ENCODE assay signal across 8 cellular contexts in genomic region chr7:142797799-142798377, GRCh38. TPM values are rescaled to one million over a fixed set of nuclear protein-coding genes. Genes with fewer than 3 reads are reported as not detected.
DNase-seq lines count a peak whose midpoint lies in the region; ATAC-seq, FAIRE-seq and TF ChIP-seq lines count a peak whose summit lies in the region.

No MANE protein-coding gene starts in this region.

- no peak for TF ChIP-seq RAD21 in GM12878 (IDR thresholded peaks at IDR 0.05; ENCODE audit: insufficient read depth, low read depth, low read length)

- H3K27me3 Mint-ChIP-seq in mesothelial cell of epicardium (ENCODE audit: low read depth), result peaks cover 91% of the 10 kb centered on the region

- H3K27ac ChIP-seq in GM12878 (ENCODE audit: control insufficient read depth, insufficient read depth), result peak overlapping the region; percentile 62
- peak overlapping the region; percentile 70 for H3K27ac ChIP-seq in vagina

- peaks cover 10% of the 10 kb centered on the region for H3K79me2 ChIP-seq in GM12878 (ENCODE audit: control insufficient read depth, insufficient read depth, low read length)

- in situ Hi-C loops in GM12878 (cut with MboI), result no loop called here

- CTCF ChIA-PET in GM12878 (lab: Yijun Ruan, JAX), result interaction anchor here (1.3 to 28.6 kb wide), 4 partner anchors 7 to 210 kb away, joined by 4 to 1055 read pairs (median 530); no protein-coding TSS in a partner anchor

- ATAC-seq in Right ventricle myocardium superior (ENCODE audit: poor library complexity) (peak; percentile 25), GM12878 (peak; percentile 51), HG02938 (IDR thresholded peaks at IDR 0.05; ENCODE audit: unreplicated experiment) (no peak)

- peak overlapping the region; percentile 66 for H3K9ac ChIP-seq in GM12878 (ENCODE audit: control insufficient read depth, insufficient read depth, low read length)

- peaks cover 14% of the 10 kb centered on the region for H3K4me1 Mint-ChIP-seq in mesothelial cell of epicardium

- TF ChIP-seq EP300 in GM12878 (IDR thresholded peaks at IDR 0.05; ENCODE audit: borderline replicate concordance in 1 of 2, control insufficient read depth in 1 of 2, low read depth in 2 of 2, low read length in 2 of 2), result no peak

- H3K27ac Mint-ChIP-seq in mesothelial cell of epicardium, result no peak overlapping the region

- H2AFZ ChIP-seq in GM12878 (ENCODE audit: control insufficient read depth, low read depth, low read length), result peak overlapping the region; percentile 66

- RAD21 ChIA-PET in GM12878 (lab: Charles Lee; ENCODE audit: unreplicated experiment), result interaction anchor here (0.7 to 20.4 kb wide), 6 partner anchors 12 to 213 kb away, joined by 3 to 813 read pairs (median 6); partner anchors contain the start of gene PRSS2

- H4K20me1 ChIP-seq in GM12878 (ENCODE audit: control insufficient read depth, insufficient read depth), result no peaks in the 10 kb centered on the region

- TF ChIP-seq POLR2A in GM12878 (IDR thresholded peaks at IDR 0.05; ENCODE audit: low read depth, low read length) (0 out of 2 replicates have a peak, but pooled peaks have one; percentile 14), vagina (IDR thresholded peaks at IDR 0.05) (no peak)

- peak overlapping the region; percentile 57 for H3K4me3 Mint-ChIP-seq in mesothelial cell of epicardium

- peak; percentile 69 for FAIRE-seq in GM12878 (lab: Jason Lieb, UNC)

- H3K36me3 ChIP-seq in GM12878 (ENCODE audit: control insufficient read depth in 2 of 2, insufficient read depth in 2 of 2, low read length in 1 of 2) (peaks cover 0 to 2% of the 10 kb centered on the region in 2 experiments; a peak in 2 of 4 replicates), vagina (no peaks in the 10 kb centered on the region)

- SMC1A ChIA-PET in GM12878 (lab: Charles Lee; ENCODE audit: uncharacterized antibody, unreplicated experiment), result interaction anchor here (1.5 to 24.6 kb wide), 4 partner anchors 12 to 34 kb away, joined by 6 to 786 read pairs (median 58); no protein-coding TSS in a partner anchor

- intact Hi-C loops in Right ventricle myocardium superior (cut with DNase I) (no loop called here), cardiac septum (cut with DNase I) (no loop called here), GM12878 (cut with micrococcal nuclease; ENCODE audit: unreplicated experiment) (loop anchor here (1.0 kb wide), 1 partner anchor 10 kb away; no protein-coding TSS in a partner anchor), vagina (cut with DNase I) (no loop called here)

- H3K9me3 ChIP-seq in GM12878 (replicated peaks; ENCODE audit: control insufficient read depth, insufficient read depth, low read length) (no peaks in the 10 kb centered on the region), vagina (no peaks in the 10 kb centered on the region)

- DNase-seq in Right ventricle myocardium superior (no peak), cardiac septum (ENCODE audit: low spot score) (no peak), GM12878 (ENCODE audit: low read depth, low spot score) (no peak), mesothelial cell of epicardium (ENCODE audit: low spot score in 2 of 2, unreplicated experiment in 2 of 2) (no peak), vagina (ENCODE audit: extremely low spot score in 2 of 2) (peak in 1 of 2 donors; percentile 77), NOMO-1 (lab: John Stamatoyannopoulos, UW; ENCODE audit: unreplicated experiment in 2 of 2) (no peak), NCI-H345 treated with DMSO at 0.1 percent for 48 hours (lab: John Stamatoyannopoulos, UW; ENCODE audit: unreplicated experiment) (no peak)

- no peaks in the 10 kb centered on the region for H3K36me3 Mint-ChIP-seq in mesothelial cell of epicardium

- 3% methylated on average over 13 of the region's 13 CpGs for WGBS in GM12878 (ENCODE audit: insufficient coverage, insufficient replicate concordance, low lambda C conversion rate, missing lambda C conversion rate)

- H3K4me1 ChIP-seq in GM12878 (ENCODE audit: control insufficient read depth, insufficient read depth, low read length) (peaks cover 6% of the 10 kb centered on the region), vagina (peaks cover 16% of the 10 kb centered on the region)

- H3K9me3 Mint-ChIP-seq in mesothelial cell of epicardium, result no peaks in the 10 kb centered on the region

- TF ChIP-seq CTCF in GM12878 (IDR thresholded peaks at IDR 0.05 in 2 of 3, conservative IDR thresholded peaks at IDR 0.05 in 1 of 3; ENCODE audit: control insufficient read depth in 2 of 3, extremely low read depth in 1 of 3, insufficient read depth in 1 of 3, low read depth in 3 of 3, low read length in 3 of 3), result no peak
- TF ChIP-seq CTCF in mesothelial cell of epicardium (IDR thresholded peaks at IDR 0.05; ENCODE audit: unreplicated experiment), result no peak
- TF ChIP-seq CTCF in vagina (IDR thresholded peaks at IDR 0.05), result no peak

- TSS peak; percentile 93 for BruUV-seq in GM12878 (replicated peaks; lab: Mats Ljungman, UMichigan)

- H3K27me3 ChIP-seq in GM12878 (replicated peaks in 1 of 2; ENCODE audit: control insufficient read depth in 2 of 2, insufficient read depth in 2 of 2, low read length in 1 of 2), result no peaks in the 10 kb centered on the region
- H3K27me3 ChIP-seq in vagina, result peaks cover 4% of the 10 kb centered on the region

- POLR2A ChIA-PET in GM12878 (lab: Charles Lee), result interaction anchor here (1.1 to 16.4 kb wide), 5 partner anchors 11 to 38 kb away, joined by 3 to 325 read pairs (median 5); no protein-coding TSS in a partner anchor

- peak overlapping the region; percentile 96 for H3K4me2 ChIP-seq in GM12878 (ENCODE audit: control insufficient read depth, insufficient read depth)

- peak overlapping the region; percentile 71 for H3K4me3 ChIP-seq in GM12878
- H3K4me3 ChIP-seq in vagina, result peak overlapping the region; percentile 40 to 45

RNA-seq across cellular contexts. Expression of gene PRSS2, which starts 27.1 kb away (rescaled TPM):
- total RNA-seq in Right ventricle myocardium superior (not detected), cardiac septum (not detected), GM12878 (2014; rRNA removed) (not detected in 2 replicates), GM12878 (2014; rRNA removed; fragmentation: Illumina TruSeq; extraction: Trizol) (not detected in 2 replicates), GM12878 (2021) (28.8 and 35.7 TPM in 2 replicates), mesothelial cell of epicardium (not detected in 3 replicates), vagina (not detected)
- not detected in 2 replicates for total RNA-seq in GM12878 (2013; cell fraction: nucleolus; rRNA removed)
- polyA plus RNA-seq in GM12878 (2011; ENCODE audit: low read depth), result not detected
- polyA plus RNA-seq in GM12878 (2011; rRNA removed) (0.41 TPM in 1 of 2 replicates, not detected in the other), GM12878 (2014; fragmentation: Illumina TruSeq; extraction: Trizol) (not detected in 2 replicates), GM12878 (2014; fragmentation: Nextera tagmentation; extraction: Ambion mirVana) (not detected), GM12878 (2014; rRNA removed) (0.28 TPM in 1 of 2 replicates, not detected in the other), GM12878 (2016; fragmentation: Nextera tagmentation; extraction: Ambion mirVana) (under 1 TPM in 1 of 2 experiments, not detected in 1; 0.21 TPM)
- polyA plus RNA-seq in GM12878 (2011; cell fraction: cytosol; rRNA removed), result 0.40 and 0.53 TPM in 2 replicates
- 0.37 and 1.0 TPM in 2 replicates for polyA plus RNA-seq in GM12878 (2011; cell fraction: nucleus; rRNA removed)
- polyA plus RNA-seq in GM12878 (2012), result 0.25 and 0.28 TPM in 2 replicates
- 0.82 TPM in 1 of 2 replicates, not detected in the other for polyA minus RNA-seq in GM12878 (2011; rRNA and poly(A)+ RNA removed)
- not detected in 2 replicates for polyA minus RNA-seq in GM12878 (2011; cell fraction: cytosol; rRNA and poly(A)+ RNA removed)
- polyA minus RNA-seq in GM12878 (2011; cell fraction: nucleus; rRNA and poly(A)+ RNA removed), result not detected in 2 replicates

RNA-seq across cellular contexts. Expression of gene PRSS1, which starts 48.6 kb away (rescaled TPM):
- total RNA-seq in Right ventricle myocardium superior (not detected), cardiac septum (not detected), GM12878 (2014; rRNA removed) (not detected in 2 replicates), GM12878 (2014; rRNA removed; fragmentation: Illumina TruSeq; extraction: Trizol) (not detected in 2 replicates), GM12878 (2021) (11.9 and 12.4 TPM in 2 replicates), mesothelial cell of epicardium (not detected in 3 replicates), vagina (not detected)
- total RNA-seq in GM12878 (2013; cell fraction: nucleolus; rRNA removed), result not detected in 2 replicates
- polyA plus RNA-seq in GM12878 (2011; ENCODE audit: low read depth), result not detected
- polyA plus RNA-seq in GM12878 (2011; rRNA removed) (not detected in 2 replicates), GM12878 (2014; fragmentation: Illumina TruSeq; extraction: Trizol) (not detected in 2 replicates), GM12878 (2014; fragmentation: Nextera tagmentation; extraction: Ambion mirVana) (not detected), GM12878 (2014; rRNA removed) (not detected in 2 replicates), GM12878 (2016; fragmentation: Nextera tagmentation; extraction: Ambion mirVana) (not detected)
- polyA plus RNA-seq in GM12878 (2011; cell fraction: cytosol; rRNA removed), result not detected in 2 replicates
- polyA plus RNA-seq in GM12878 (2011; cell fraction: nucleus; rRNA removed), result not detected in 2 replicates
- polyA plus RNA-seq in GM12878 (2012), result not detected in 2 replicates
- not detected in 2 replicates for polyA minus RNA-seq in GM12878 (2011; rRNA and poly(A)+ RNA removed)
- not detected in 2 replicates for polyA minus RNA-seq in GM12878 (2011; cell fraction: cytosol; rRNA and poly(A)+ RNA removed)
- polyA minus RNA-seq in GM12878 (2011; cell fraction: nucleus; rRNA and poly(A)+ RNA removed), result not detected in 2 replicates

RNA-seq across cellular contexts. Expression of gene EPHB6, which starts 57.0 kb away (rescaled TPM):
- total RNA-seq in Right ventricle myocardium superior, result 2.6 TPM
- 2.0 TPM for total RNA-seq in cardiac septum
- 0.69 and 1.5 TPM in 2 replicates for total RNA-seq in GM12878 (2013; cell fraction: nucleolus; rRNA removed)
- total RNA-seq in GM12878 (2014; rRNA removed), result 0.34 TPM in 1 of 2 replicates, not detected in the other
- total RNA-seq in GM12878 (2014; rRNA removed; fragmentation: Illumina TruSeq; extraction: Trizol), result 0.22 TPM in 1 of 2 replicates, not detected in the other
- 0.41 and 0.93 TPM in 2 replicates for total RNA-seq in GM12878 (2021)
- not detected for polyA plus RNA-seq in GM12878 (2011; ENCODE audit: low read depth)
- polyA plus RNA-seq in GM12878 (2011; rRNA removed), result 0.49 and 1.3 TPM in 2 replicates
- 1.5 and 2.3 TPM in 2 replicates for polyA plus RNA-seq in GM12878 (2011; cell fraction: cytosol; rRNA removed)
- 9.0 and 10.4 TPM in 2 replicates for polyA plus RNA-seq in GM12878 (2011; cell fraction: nucleus; rRNA removed)
- polyA plus RNA-seq in GM12878 (2012), result 0.18 TPM in 2 replicates
- 0.06 TPM in 1 of 2 replicates, not detected in the other for polyA plus RNA-seq in GM12878 (2014; fragmentation: Illumina TruSeq; extraction: Trizol)
- polyA plus RNA-seq in GM12878 (2014; fragmentation: Nextera tagmentation; extraction: Ambion mirVana), result under 1 TPM in 1 of 2 experiments, not detected in 1; 0.11 TPM
- 0.68 and 0.88 TPM in 2 replicates for polyA plus RNA-seq in GM12878 (2014; rRNA removed)
- polyA plus RNA-seq in GM12878 (2016; fragmentation: Nextera tagmentation; extraction: Ambion mirVana), result under 1 TPM in 1 of 2 experiments, not detected in 1; 0.47 TPM
- polyA minus RNA-seq in GM12878 (2011; rRNA and poly(A)+ RNA removed), result 0.95 and 2.0 TPM in 2 replicates
- polyA minus RNA-seq in GM12878 (2011; cell fraction: cytosol; rRNA and poly(A)+ RNA removed), result 2.9 and 3.8 TPM in 2 replicates
- 1.3 and 2.5 TPM in 2 replicates for polyA minus RNA-seq in GM12878 (2011; cell fraction: nucleus; rRNA and poly(A)+ RNA removed)
- 28.0 to 30.9 TPM (median 28.9 TPM) in 3 replicates for total RNA-seq in mesothelial cell of epicardium
- 68.3 TPM for total RNA-seq in vagina
